Comparison of ENCODE assay signal across 1 cellular context in the genomic region with DNA sequence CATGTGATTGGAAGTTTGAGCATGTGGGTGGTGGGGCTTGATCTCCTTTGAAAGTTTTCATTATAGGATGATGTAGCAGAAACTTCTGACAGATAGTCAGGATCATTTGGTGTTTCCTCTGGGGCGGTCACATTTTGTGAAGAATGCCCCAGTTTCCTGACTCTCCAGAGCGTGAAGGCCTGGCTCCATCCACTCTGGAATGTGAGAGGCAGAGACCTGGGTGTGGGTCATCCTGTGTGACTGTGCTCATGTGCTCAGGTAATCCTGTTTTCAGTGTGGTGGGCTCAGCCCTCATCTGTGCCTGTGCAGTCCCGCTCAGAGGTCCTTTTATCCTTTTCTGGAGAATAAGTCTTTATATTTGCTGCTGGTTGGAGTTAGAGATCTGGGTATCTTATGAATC.
TF ChIP-seq lines count a peak whose summit lies in the region.

No MANE protein-coding gene starts in this region.

TF ChIP-seq in HepG2, 621 proteins besides CTCF, POLR2A, EP300 and RAD21 (continued from another document):
- TF ChIP-seq, protein P1, sequence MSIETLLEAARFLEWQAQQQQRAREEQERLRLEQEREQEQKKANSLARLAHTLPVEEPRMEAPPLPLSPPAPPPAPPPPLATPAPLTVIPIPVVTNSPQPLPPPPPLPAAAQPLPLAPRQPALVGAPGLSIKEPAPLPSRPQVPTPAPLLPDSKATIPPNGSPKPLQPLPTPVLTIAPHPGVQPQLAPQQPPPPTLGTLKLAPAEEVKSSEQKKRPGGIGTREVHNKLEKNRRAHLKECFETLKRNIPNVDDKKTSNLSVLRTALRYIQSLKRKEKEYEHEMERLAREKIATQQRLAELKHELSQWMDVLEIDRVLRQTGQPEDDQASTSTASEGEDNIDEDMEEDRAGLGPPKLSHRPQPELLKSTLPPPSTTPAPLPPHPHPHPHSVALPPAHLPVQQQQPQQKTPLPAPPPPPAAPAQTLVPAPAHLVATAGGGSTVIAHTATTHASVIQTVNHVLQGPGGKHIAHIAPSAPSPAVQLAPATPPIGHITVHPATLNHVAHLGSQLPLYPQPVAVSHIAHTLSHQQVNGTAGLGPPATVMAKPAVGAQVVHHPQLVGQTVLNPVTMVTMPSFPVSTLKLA (IDR thresholded peaks at IDR 0.05), result peak; percentile 58
- TF ChIP-seq RBM22 (optimal IDR thresholded peaks at IDR 0.05; ENCODE audit: low read length), result peak; percentile 96
